In the genomic region with DNA sequence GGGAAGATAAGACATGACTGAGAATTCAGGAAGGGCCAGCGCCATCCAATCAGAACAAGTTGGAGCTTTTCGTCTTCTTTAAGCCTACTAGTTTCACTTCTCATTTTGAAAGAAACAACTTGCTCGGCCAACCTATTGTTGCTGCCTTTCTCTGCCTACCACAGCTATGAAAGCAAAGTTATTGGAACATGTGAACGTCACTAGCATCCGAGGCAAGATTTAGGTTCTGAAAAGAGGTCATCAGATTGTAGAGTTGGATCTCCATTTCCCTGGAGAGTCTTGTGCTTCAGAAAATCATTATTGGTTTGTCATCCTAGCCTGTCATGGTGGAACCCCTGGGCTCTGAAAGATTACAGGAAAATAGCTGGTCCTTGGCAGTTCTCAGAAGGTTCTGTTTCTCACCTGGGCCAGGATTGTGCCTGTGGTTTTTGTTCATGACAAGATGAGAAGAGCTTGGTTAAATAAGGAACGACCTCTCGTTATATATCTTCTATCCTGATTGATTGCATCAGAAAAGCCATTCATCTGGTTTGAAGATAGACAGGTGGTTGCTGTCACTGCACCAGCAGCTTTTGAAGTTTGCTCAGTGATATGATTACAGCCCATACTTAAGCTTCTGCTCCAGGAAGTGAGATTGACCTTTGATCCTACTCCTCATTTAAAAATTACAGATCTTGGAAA, we compare ENCODE assay signal across 8 cellular contexts. TPM values are rescaled to one million over a fixed set of nuclear protein-coding genes. Genes with fewer than 3 reads are reported as not detected.
A peak's percentile ranks its signal among the peaks of the same experiment; 100 is the strongest.
DNase-seq lines count a peak whose midpoint lies in the region; ATAC-seq and TF ChIP-seq lines count a peak whose summit lies in the region.
"Had no signal": no experiment of that assay in that cellular context is flagged by ENCODE, and none has a peak within 500 bp of the region (broad histone marks: within the 10 kb centered on the region; RNA-seq: fewer than 3 reads in every experiment).

No MANE protein-coding gene starts in this region.

- intact Hi-C loops in mucosa of descending colon (cut with DNase I, micrococcal nuclease), result no loop called here

- no peaks in the 10 kb centered on the region for H3K9me3 ChIP-seq in mucosa of descending colon

- no peak overlapping the region for H3K4me3 ChIP-seq in mucosa of descending colon
- H3K4me3 ChIP-seq: K562 had no signal

- H3K4me1 ChIP-seq in mucosa of descending colon (ENCODE audit: low read depth), result peaks cover 9% of the 10 kb centered on the region

- ATAC-seq in GM19035 (IDR thresholded peaks at IDR 0.05; ENCODE audit: unreplicated experiment) (peak; percentile 54), HG02610 (IDR thresholded peaks at IDR 0.05; ENCODE audit: unreplicated experiment) (peak; percentile 22), mucosa of descending colon (peak; percentile 82)
- ATAC-seq: K562 had no signal

- no peak for TF ChIP-seq CTCF in mucosa of descending colon (IDR thresholded peaks at IDR 0.05)

- peak; percentile 87 for DNase-seq in MV-4-11 (lab: John Stamatoyannopoulos, UW)
- no peak for DNase-seq in mucosa of descending colon
- no peak for DNase-seq in NCI-H1048 (lab: John Stamatoyannopoulos, UW)
- DNase-seq in amniotic stem cell (lab: John Stamatoyannopoulos, UW), result no peak
- no peak for DNase-seq in kidney tubule cell (ENCODE audit: low spot score)

- no peaks in the 10 kb centered on the region for H3K36me3 ChIP-seq in mucosa of descending colon (ENCODE audit: low read depth)

RNA-seq across cellular contexts. Expression of a gene that starts 25.3 kb away (rescaled TPM):
- 10 to 100 TPM in 1 of 3 donors, 1 to 10 TPM in 2; 4.9 to 11.2 (median 9.8) TPM for total RNA-seq in mucosa of descending colon
- total RNA-seq: K562 had no signal

Comparison
In these comparisons a context has a peak if more than half of its experiments do, and no peak if none do; other contexts are left out.
1. ATAC-seq: peak in every context shown above with its lines; median percentile 82 in mucosa of descending colon; 54 in GM19035; 22 in HG02610.